ENCODE assay signal across 1 cellular context in the genomic region with DNA sequence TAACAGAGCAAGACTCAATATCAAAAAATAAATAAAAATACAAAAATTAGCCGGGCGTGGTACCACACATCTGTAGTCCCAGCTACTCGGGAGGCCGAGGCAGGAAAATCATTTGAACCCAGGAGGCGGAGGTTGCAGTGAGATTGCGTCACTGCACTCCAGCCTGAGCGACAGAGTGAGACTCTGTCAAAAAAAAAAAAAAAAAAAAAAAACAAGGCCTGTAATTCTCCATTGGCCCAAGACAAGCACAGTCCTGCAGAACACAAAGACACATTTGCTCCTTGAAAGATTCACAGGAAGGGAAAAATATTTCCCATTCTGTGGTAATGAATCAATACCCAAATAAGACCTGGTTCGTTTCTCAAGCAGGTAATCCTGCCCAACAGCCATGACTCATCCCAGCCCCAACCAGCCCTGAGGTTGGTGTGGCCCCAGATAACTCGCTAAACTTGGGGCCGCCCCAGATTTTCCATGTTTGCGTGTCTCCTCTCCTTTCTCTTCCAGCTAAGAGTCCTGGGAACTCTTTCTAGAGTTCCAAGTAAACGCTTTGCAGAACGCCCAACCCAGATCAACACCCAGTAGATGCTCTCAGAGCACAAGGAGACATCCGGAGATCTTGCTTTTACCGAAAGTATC.
A peak's percentile ranks its signal among the peaks of the same experiment; 100 is the strongest.
TF ChIP-seq lines count a peak whose summit lies in the region.

No MANE protein-coding gene starts in this region.

TF ChIP-seq in K562, 482 proteins besides CTCF, POLR2A, EP300 and RAD21 (continued from another document and continues in another):
- TF ChIP-seq, protein P1, sequence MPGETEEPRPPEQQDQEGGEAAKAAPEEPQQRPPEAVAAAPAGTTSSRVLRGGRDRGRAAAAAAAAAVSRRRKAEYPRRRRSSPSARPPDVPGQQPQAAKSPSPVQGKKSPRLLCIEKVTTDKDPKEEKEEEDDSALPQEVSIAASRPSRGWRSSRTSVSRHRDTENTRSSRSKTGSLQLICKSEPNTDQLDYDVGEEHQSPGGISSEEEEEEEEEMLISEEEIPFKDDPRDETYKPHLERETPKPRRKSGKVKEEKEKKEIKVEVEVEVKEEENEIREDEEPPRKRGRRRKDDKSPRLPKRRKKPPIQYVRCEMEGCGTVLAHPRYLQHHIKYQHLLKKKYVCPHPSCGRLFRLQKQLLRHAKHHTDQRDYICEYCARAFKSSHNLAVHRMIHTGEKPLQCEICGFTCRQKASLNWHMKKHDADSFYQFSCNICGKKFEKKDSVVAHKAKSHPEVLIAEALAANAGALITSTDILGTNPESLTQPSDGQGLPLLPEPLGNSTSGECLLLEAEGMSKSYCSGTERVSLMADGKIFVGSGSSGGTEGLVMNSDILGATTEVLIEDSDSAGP (CRISPR knock-in tag; IDR thresholded peaks at IDR 0.05), result no peak
- TF ChIP-seq RCOR1 (IDR thresholded peaks at IDR 0.05; ENCODE audit: borderline replicate concordance in 1 of 2, low read depth in 2 of 2, low read length in 2 of 2) (peak in 1 of 2 experiments; percentile 83; a peak in 2 of 4 replicates), BCL6 (CRISPR knock-in tag; IDR thresholded peaks at IDR 0.05) (no peak), PHTF2 (CRISPR knock-in tag; IDR thresholded peaks at IDR 0.05) (no peak), SMARCE1 (IDR thresholded peaks at IDR 0.05) (peak; percentile 90), HNRNPLL (IDR thresholded peaks at IDR 0.05; ENCODE audit: low read depth, low read length, poor library complexity, severe bottlenecking) (no peak), NFRKB (IDR thresholded peaks at IDR 0.05; ENCODE audit: low read depth) (no peak; the same call in 1 of the 2 replicates), L3MBTL2 (IDR thresholded peaks at IDR 0.05) (peak; percentile 60; the same call in 1 of the 2 replicates), ZNF644 (tag; IDR thresholded peaks at IDR 0.05; ENCODE audit: low read depth) (peak; percentile 65), CBFA2T3 (IDR thresholded peaks at IDR 0.05) (peak; percentile 49), ATF7 (IDR thresholded peaks at IDR 0.05) (peak; percentile 89), FOXP1 (CRISPR knock-in tag; IDR thresholded peaks at IDR 0.05) (no peak), ZNF589 (CRISPR knock-in tag; IDR thresholded peaks at IDR 0.05; ENCODE audit: low read depth) (peak; percentile 32; the same call in 1 of the 2 replicates), HDAC3 (IDR thresholded peaks at IDR 0.05; ENCODE audit: borderline replicate concordance, partially characterized antibody) (peak; percentile 19), MAFK (IDR thresholded peaks at IDR 0.05; ENCODE audit: low read length) (no peak), SRSF9 (IDR thresholded peaks at IDR 0.05; ENCODE audit: borderline replicate concordance, low read depth, low read length) (no peak), ZFP30 (CRISPR knock-in tag; IDR thresholded peaks at IDR 0.05; ENCODE audit: borderline replicate concordance) (no peak), XRCC3 (IDR thresholded peaks at IDR 0.05) (no peak), FOSL1 (tag; conservative IDR thresholded peaks at IDR 0.05) (peak; percentile 97), LCOR (CRISPR knock-in tag; IDR thresholded peaks at IDR 0.05) (0 out of 2 replicates have a peak, but pooled peaks have one; percentile 19), RBFOX2 (IDR thresholded peaks at IDR 0.05; ENCODE audit: low read depth, low read length) (0 out of 2 replicates have a peak, but pooled peaks have one; percentile 29), KLF13 (tag; IDR thresholded peaks at IDR 0.05; ENCODE audit: borderline replicate concordance, low read depth) (no peak; the same call in 1 of the 2 replicates), ZNF311 (CRISPR knock-in tag; IDR thresholded peaks at IDR 0.05) (no peak), TEAD4 (IDR thresholded peaks at IDR 0.05; ENCODE audit: low read length) (peak; percentile 44; the same call in 1 of the 2 replicates), TEAD4 (CRISPR knock-in tag; IDR thresholded peaks at IDR 0.05; ENCODE audit: borderline replicate concordance) (no peak), HDAC2 (IDR thresholded peaks at IDR 0.05) (peak; percentile 54; the same call in 1 of the 2 replicates), ARNT (IDR thresholded peaks at IDR 0.05) (0 out of 4 replicates have a peak, but pooled peaks of 1 of the 2 experiments have one; percentile 32), MTA2 (IDR thresholded peaks at IDR 0.05; ENCODE audit: low read depth) (peak; percentile 16; the same call in 1 of the 2 replicates), ILF3 (IDR thresholded peaks at IDR 0.05; ENCODE audit: borderline replicate concordance) (no peak), RBM15 (IDR thresholded peaks at IDR 0.05; ENCODE audit: insufficient read depth, low read length) (no peak), POLR2B (IDR thresholded peaks at IDR 0.05; ENCODE audit: low read depth, partially characterized antibody) (no peak), LEF1 (IDR thresholded peaks at IDR 0.05) (peak; percentile 63; the same call in 1 of the 2 replicates), PURB (CRISPR knock-in tag; IDR thresholded peaks at IDR 0.05; ENCODE audit: low read depth) (no peak), CBFA2T2 (conservative IDR thresholded peaks at IDR 0.05) (no peak), ZNF436 (CRISPR knock-in tag; IDR thresholded peaks at IDR 0.05) (no peak)
- TF ChIP-seq, protein P2, sequence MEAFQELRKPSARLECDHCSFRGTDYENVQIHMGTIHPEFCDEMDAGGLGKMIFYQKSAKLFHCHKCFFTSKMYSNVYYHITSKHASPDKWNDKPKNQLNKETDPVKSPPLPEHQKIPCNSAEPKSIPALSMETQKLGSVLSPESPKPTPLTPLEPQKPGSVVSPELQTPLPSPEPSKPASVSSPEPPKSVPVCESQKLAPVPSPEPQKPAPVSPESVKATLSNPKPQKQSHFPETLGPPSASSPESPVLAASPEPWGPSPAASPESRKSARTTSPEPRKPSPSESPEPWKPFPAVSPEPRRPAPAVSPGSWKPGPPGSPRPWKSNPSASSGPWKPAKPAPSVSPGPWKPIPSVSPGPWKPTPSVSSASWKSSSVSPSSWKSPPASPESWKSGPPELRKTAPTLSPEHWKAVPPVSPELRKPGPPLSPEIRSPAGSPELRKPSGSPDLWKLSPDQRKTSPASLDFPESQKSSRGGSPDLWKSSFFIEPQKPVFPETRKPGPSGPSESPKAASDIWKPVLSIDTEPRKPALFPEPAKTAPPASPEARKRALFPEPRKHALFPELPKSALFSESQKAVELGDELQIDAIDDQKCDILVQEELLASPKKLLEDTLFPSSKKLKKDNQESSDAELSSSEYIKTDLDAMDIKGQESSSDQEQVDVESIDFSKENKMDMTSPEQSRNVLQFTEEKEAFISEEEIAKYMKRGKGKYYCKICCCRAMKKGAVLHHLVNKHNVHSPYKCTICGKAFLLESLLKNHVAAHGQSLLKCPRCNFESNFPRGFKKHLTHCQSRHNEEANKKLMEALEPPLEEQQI (IDR thresholded peaks at IDR 0.05), result no peak
- TF ChIP-seq, protein P3, sequence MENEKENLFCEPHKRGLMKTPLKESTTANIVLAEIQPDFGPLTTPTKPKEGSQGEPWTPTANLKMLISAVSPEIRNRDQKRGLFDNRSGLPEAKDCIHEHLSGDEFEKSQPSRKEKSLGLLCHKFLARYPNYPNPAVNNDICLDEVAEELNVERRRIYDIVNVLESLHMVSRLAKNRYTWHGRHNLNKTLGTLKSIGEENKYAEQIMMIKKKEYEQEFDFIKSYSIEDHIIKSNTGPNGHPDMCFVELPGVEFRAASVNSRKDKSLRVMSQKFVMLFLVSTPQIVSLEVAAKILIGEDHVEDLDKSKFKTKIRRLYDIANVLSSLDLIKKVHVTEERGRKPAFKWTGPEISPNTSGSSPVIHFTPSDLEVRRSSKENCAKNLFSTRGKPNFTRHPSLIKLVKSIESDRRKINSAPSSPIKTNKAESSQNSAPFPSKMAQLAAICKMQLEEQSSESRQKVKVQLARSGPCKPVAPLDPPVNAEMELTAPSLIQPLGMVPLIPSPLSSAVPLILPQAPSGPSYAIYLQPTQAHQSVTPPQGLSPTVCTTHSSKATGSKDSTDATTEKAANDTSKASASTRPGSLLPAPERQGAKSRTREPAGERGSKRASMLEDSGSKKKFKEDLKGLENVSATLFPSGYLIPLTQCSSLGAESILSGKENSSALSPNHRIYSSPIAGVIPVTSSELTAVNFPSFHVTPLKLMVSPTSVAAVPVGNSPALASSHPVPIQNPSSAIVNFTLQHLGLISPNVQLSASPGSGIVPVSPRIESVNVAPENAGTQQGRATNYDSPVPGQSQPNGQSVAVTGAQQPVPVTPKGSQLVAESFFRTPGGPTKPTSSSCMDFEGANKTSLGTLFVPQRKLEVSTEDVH (IDR thresholded peaks at IDR 0.05; ENCODE audit: low read depth, partially characterized antibody), result no peak
- TF ChIP-seq, protein P4, sequence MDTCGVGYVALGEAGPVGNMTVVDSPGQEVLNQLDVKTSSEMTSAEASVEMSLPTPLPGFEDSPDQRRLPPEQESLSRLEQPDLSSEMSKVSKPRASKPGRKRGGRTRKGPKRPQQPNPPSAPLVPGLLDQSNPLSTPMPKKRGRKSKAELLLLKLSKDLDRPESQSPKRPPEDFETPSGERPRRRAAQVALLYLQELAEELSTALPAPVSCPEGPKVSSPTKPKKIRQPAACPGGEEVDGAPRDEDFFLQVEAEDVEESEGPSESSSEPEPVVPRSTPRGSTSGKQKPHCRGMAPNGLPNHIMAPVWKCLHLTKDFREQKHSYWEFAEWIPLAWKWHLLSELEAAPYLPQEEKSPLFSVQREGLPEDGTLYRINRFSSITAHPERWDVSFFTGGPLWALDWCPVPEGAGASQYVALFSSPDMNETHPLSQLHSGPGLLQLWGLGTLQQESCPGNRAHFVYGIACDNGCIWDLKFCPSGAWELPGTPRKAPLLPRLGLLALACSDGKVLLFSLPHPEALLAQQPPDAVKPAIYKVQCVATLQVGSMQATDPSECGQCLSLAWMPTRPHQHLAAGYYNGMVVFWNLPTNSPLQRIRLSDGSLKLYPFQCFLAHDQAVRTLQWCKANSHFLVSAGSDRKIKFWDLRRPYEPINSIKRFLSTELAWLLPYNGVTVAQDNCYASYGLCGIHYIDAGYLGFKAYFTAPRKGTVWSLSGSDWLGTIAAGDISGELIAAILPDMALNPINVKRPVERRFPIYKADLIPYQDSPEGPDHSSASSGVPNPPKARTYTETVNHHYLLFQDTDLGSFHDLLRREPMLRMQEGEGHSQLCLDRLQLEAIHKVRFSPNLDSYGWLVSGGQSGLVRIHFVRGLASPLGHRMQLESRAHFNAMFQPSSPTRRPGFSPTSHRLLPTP (IDR thresholded peaks at IDR 0.05; ENCODE audit: borderline replicate concordance, extremely low read depth, insufficient read length), result no peak
- TF ChIP-seq, protein P5, sequence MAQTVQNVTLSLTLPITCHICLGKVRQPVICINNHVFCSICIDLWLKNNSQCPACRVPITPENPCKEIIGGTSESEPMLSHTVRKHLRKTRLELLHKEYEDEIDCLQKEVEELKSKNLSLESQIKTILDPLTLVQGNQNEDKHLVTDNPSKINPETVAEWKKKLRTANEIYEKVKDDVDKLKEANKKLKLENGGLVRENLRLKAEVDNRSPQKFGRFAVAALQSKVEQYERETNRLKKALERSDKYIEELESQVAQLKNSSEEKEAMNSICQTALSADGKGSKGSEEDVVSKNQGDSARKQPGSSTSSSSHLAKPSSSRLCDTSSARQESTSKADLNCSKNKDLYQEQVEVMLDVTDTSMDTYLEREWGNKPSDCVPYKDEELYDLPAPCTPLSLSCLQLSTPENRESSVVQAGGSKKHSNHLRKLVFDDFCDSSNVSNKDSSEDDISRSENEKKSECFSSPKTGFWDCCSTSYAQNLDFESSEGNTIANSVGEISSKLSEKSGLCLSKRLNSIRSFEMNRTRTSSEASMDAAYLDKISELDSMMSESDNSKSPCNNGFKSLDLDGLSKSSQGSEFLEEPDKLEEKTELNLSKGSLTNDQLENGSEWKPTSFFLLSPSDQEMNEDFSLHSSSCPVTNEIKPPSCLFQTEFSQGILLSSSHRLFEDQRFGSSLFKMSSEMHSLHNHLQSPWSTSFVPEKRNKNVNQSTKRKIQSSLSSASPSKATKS (CRISPR knock-in tag; IDR thresholded peaks at IDR 0.05), result no peak
- TF ChIP-seq, protein P6, sequence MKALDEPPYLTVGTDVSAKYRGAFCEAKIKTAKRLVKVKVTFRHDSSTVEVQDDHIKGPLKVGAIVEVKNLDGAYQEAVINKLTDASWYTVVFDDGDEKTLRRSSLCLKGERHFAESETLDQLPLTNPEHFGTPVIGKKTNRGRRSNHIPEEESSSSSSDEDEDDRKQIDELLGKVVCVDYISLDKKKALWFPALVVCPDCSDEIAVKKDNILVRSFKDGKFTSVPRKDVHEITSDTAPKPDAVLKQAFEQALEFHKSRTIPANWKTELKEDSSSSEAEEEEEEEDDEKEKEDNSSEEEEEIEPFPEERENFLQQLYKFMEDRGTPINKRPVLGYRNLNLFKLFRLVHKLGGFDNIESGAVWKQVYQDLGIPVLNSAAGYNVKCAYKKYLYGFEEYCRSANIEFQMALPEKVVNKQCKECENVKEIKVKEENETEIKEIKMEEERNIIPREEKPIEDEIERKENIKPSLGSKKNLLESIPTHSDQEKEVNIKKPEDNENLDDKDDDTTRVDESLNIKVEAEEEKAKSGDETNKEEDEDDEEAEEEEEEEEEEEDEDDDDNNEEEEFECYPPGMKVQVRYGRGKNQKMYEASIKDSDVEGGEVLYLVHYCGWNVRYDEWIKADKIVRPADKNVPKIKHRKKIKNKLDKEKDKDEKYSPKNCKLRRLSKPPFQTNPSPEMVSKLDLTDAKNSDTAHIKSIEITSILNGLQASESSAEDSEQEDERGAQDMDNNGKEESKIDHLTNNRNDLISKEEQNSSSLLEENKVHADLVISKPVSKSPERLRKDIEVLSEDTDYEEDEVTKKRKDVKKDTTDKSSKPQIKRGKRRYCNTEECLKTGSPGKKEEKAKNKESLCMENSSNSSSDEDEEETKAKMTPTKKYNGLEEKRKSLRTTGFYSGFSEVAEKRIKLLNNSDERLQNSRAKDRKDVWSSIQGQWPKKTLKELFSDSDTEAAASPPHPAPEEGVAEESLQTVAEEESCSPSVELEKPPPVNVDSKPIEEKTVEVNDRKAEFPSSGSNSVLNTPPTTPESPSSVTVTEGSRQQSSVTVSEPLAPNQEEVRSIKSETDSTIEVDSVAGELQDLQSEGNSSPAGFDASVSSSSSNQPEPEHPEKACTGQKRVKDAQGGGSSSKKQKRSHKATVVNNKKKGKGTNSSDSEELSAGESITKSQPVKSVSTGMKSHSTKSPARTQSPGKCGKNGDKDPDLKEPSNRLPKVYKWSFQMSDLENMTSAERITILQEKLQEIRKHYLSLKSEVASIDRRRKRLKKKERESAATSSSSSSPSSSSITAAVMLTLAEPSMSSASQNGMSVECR (CRISPR knock-in tag; IDR thresholded peaks at IDR 0.05), result no peak
- TF ChIP-seq, protein P7, sequence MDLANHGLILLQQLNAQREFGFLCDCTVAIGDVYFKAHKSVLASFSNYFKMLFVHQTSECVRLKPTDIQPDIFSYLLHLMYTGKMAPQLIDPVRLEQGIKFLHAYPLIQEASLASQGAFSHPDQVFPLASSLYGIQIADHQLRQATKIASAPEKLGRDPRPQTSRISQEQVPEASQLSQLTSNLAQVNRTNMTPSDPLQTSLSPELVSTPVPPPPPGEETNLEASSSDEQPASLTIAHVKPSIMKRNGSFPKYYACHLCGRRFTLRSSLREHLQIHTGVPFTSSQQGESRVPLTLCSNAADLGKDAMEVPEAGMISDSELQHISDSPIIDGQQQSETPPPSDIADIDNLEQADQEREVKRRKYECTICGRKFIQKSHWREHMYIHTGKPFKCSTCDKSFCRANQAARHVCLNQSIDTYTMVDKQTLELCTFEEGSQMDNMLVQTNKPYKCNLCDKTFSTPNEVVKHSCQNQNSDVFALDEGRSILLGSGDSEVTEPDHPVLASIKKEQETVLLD (IDR thresholded peaks at IDR 0.05), result no peak
- TF ChIP-seq, protein P8, sequence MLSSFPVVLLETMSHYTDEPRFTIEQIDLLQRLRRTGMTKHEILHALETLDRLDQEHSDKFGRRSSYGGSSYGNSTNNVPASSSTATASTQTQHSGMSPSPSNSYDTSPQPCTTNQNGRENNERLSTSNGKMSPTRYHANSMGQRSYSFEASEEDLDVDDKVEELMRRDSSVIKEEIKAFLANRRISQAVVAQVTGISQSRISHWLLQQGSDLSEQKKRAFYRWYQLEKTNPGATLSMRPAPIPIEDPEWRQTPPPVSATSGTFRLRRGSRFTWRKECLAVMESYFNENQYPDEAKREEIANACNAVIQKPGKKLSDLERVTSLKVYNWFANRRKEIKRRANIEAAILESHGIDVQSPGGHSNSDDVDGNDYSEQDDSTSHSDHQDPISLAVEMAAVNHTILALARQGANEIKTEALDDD (IDR thresholded peaks at IDR 0.05), result peak; percentile 65
